ENCODE assay signal across 27 cellular contexts in the genomic region with DNA sequence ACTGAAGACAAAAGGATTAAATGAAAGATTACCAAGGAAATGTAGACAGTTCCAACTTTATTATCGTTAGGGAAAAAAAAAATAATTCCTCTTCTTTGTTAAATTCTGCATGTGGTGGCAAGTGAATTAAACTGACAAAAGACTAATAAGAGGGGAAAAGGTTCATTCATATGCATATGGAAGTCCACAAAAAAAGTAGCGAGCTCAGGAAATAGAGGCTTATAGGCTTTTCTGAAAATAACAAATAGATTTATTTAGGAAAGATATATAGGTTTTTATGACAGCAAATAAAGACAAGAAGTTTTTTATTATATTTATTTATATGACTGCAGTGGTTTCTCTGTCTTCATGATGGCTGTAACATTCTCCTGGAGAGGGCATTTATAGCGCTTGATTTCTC.
"Had no signal": no experiment of that assay in that cellular context is flagged by ENCODE, and none has a peak within 500 bp of the region (broad histone marks: within the 10 kb centered on the region; RNA-seq: fewer than 3 reads in every experiment).

No MANE protein-coding gene starts in this region.

- H3K27ac ChIP-seq: dorsolateral prefrontal cortex, epithelial cell of prostate, foreskin keratinocyte, gastroesophageal sphincter, heart left ventricle, neural progenitor cell, parathyroid adenoma, right atrium auricular region, spleen, testis, tibial artery had no signal

- H3K27me3 Mint-ChIP-seq: memory B cell; progenitor cell of endocrine pancreas; stimulated activated memory B cell treated with anti-CD40 and anti-IgM and Interleukin-4, amounts not matched to agents 10 μg/mL and 1 μg/mL and 100 μg/mL, for 72 hours; type B pancreatic cell had no signal

- DNase-seq: dorsolateral prefrontal cortex; effector CD4-positive, alpha-beta T cell; foreskin keratinocyte; heart left ventricle; hippocampal formation; mucosa of descending colon; naive B cell; spleen; stimulated activated CD4-positive, alpha-beta T cell treated with anti-CD3 and anti-CD28 coated beads, Interleukin-4, amount 100 ng/mL, for 4 hours; stimulated activated naive CD8-positive, alpha-beta T cell treated with anti-CD3 and anti-CD28 coated beads, Interleukin-15, Interleukin-2, amounts not matched to agents 100 U/mL and 50 U/mL, for 24 hours; substantia nigra; testis; tibial artery had no signal

- H3K4me1 ChIP-seq: foreskin keratinocyte, gastroesophageal sphincter, heart left ventricle, neural progenitor cell, parathyroid adenoma, right atrium auricular region, spleen, testis, tibial artery had no signal

- H3K27me3 ChIP-seq: dorsolateral prefrontal cortex, foreskin keratinocyte, gastroesophageal sphincter, heart left ventricle, neural progenitor cell, right atrium auricular region, spleen, testis, tibial artery had no signal

- H3K4me3 Mint-ChIP-seq: memory B cell; naive B cell; nephron; neural progenitor cell; stimulated activated memory B cell treated with anti-CD40 and anti-IgM and Interleukin-4, amounts not matched to agents 10 μg/mL and 1 μg/mL and 100 μg/mL, for 72 hours; type B pancreatic cell had no signal

- H3K4me3 ChIP-seq: dorsolateral prefrontal cortex, gastroesophageal sphincter, heart left ventricle, lung, mucosa of descending colon, neural progenitor cell, right atrium auricular region, spleen, testis, tibial artery had no signal

- H3K36me3 Mint-ChIP-seq: memory B cell; naive B cell; neural progenitor cell; stimulated activated memory B cell treated with anti-CD40 and anti-IgM and Interleukin-4, amounts not matched to agents 10 μg/mL and 1 μg/mL and 100 μg/mL, for 72 hours; type B pancreatic cell had no signal

- H3K9ac ChIP-seq: neural progenitor cell, parathyroid adenoma had no signal

- H3K9me3 ChIP-seq: mucosa of descending colon, testis had no signal

- ATAC-seq: esophagus mucosa; foreskin keratinocyte; gastroesophageal sphincter; left lobe of liver; mucosa of descending colon; sciatic nerve; stimulated activated memory B cell treated with anti-CD40 and anti-IgM and Interleukin-4, amounts not matched to agents 10 μg/mL and 1 μg/mL and 100 μg/mL, for 72 hours; stimulated activated naive CD8-positive, alpha-beta T cell treated with anti-CD3 and anti-CD28 coated beads, Interleukin-15, Interleukin-2, amounts not matched to agents 100 U/mL and 50 U/mL, for 24 hours had no signal

- H3K27ac Mint-ChIP-seq: memory B cell; naive B cell; nephron; neural progenitor cell; progenitor cell of endocrine pancreas; stimulated activated memory B cell treated with anti-CD40 and anti-IgM and Interleukin-4, amounts not matched to agents 10 μg/mL and 1 μg/mL and 100 μg/mL, for 72 hours; type B pancreatic cell had no signal

- H3K4me1 Mint-ChIP-seq: memory B cell; naive B cell; nephron; neural progenitor cell; stimulated activated memory B cell treated with anti-CD40 and anti-IgM and Interleukin-4, amounts not matched to agents 10 μg/mL and 1 μg/mL and 100 μg/mL, for 72 hours had no signal

- H3K36me3 ChIP-seq: gastroesophageal sphincter, heart left ventricle, neural progenitor cell, right atrium auricular region, spleen, tibial artery had no signal
